Comparison of ENCODE assay signal across 15 cellular contexts in genomic region chr11:88288560-88288959, GRCh38.
"Had no signal": no experiment of that assay in that cellular context is flagged by ENCODE, and none has a peak within 500 bp of the region (broad histone marks: within the 10 kb centered on the region; RNA-seq: fewer than 3 reads in every experiment).

No MANE protein-coding gene starts in this region.

- H3K27ac ChIP-seq: ascending aorta, cardiac muscle cell, colonic mucosa, parathyroid adenoma, skin epidermis, vagina had no signal

- ATAC-seq: activated CD8-positive, alpha-beta T cell treated with anti-CD3 and anti-CD28 coated beads for 36 hours; activated naive CD8-positive, alpha-beta T cell treated with anti-CD3 and anti-CD28 coated beads, Interleukin-2, amount 50 U/mL, for 24 hours had no signal

- H3K4me1 Mint-ChIP-seq: activated naive CD8-positive, alpha-beta T cell treated with anti-CD3 and anti-CD28 coated beads, Interleukin-2, amount 50 U/mL, for 24 hours had no signal

- DNase-seq: activated CD4-positive, alpha-beta T cell treated with anti-CD3 and anti-CD28 coated beads for 4 hours; activated CD8-positive, alpha-beta T cell treated with anti-CD3 and anti-CD28 coated beads for 36 hours; activated naive CD4-positive, alpha-beta T cell treated with Interleukin-2 at 50 U/mL for 16 hours; activated naive CD8-positive, alpha-beta T cell treated with anti-CD3 and anti-CD28 coated beads, Interleukin-2, amount 50 U/mL, for 24 hours; colonic mucosa; effector CD4-positive, alpha-beta T cell; kidney glomerular epithelial cell; retina; stimulated activated CD4-positive, alpha-beta T cell treated with anti-CD3 and anti-CD28 coated beads, Interleukin-4, amount 100 ng/mL, for 4 hours had no signal

- H3K4me3 ChIP-seq: ascending aorta, cardiac muscle cell, colonic mucosa, skin epidermis, vagina had no signal

- H2AFZ ChIP-seq: parathyroid adenoma had no signal

- H3K9me3 Mint-ChIP-seq: activated CD8-positive, alpha-beta T cell treated with anti-CD3 and anti-CD28 coated beads for 36 hours; activated T-helper 1 cell treated with anti-CD3 and anti-CD28 coated beads, Interleukin-12 subunit alpha, Interleukin-12 subunit beta, Interleukin-2, Interleukin-4 antibody, amounts not matched to agents 30 ng/mL and 10 ng/mL and 1 ng/mL, durations not matched to agents 14 hours and 24 hours and 36 hours had no signal

- H3K27me3 ChIP-seq: ascending aorta, cardiac muscle cell, colonic mucosa, vagina had no signal

- H3K36me3 ChIP-seq: ascending aorta, colonic mucosa, vagina had no signal

- H3K9me3 ChIP-seq: ascending aorta, colonic mucosa, vagina had no signal

- H3K9ac ChIP-seq: parathyroid adenoma had no signal

- H3K4me3 Mint-ChIP-seq: activated CD8-positive, alpha-beta T cell treated with anti-CD3 and anti-CD28 coated beads for 36 hours; activated naive CD8-positive, alpha-beta T cell treated with anti-CD3 and anti-CD28 coated beads, Interleukin-2, amount 50 U/mL, for 24 hours; activated T-helper 1 cell treated with anti-CD3 and anti-CD28 coated beads, Interleukin-12 subunit alpha, Interleukin-12 subunit beta, Interleukin-2, Interleukin-4 antibody, amounts not matched to agents 30 ng/mL and 10 ng/mL and 1 ng/mL, durations not matched to agents 14 hours and 24 hours and 36 hours had no signal

- H3K27me3 Mint-ChIP-seq: activated CD8-positive, alpha-beta T cell treated with anti-CD3 and anti-CD28 coated beads for 36 hours; activated naive CD8-positive, alpha-beta T cell treated with anti-CD3 and anti-CD28 coated beads, Interleukin-2, amount 50 U/mL, for 24 hours had no signal

- H3K27ac Mint-ChIP-seq: activated CD8-positive, alpha-beta T cell treated with anti-CD3 and anti-CD28 coated beads for 36 hours; activated naive CD8-positive, alpha-beta T cell treated with anti-CD3 and anti-CD28 coated beads, Interleukin-2, amount 50 U/mL, for 24 hours; activated T-helper 1 cell treated with anti-CD3 and anti-CD28 coated beads, Interleukin-12 subunit alpha, Interleukin-12 subunit beta, Interleukin-2, Interleukin-4 antibody, amounts not matched to agents 30 ng/mL and 10 ng/mL and 1 ng/mL, durations not matched to agents 14 hours and 24 hours and 36 hours had no signal

- H3K4me1 ChIP-seq: colonic mucosa, parathyroid adenoma had no signal

- H3K79me2 ChIP-seq: parathyroid adenoma had no signal
